22 cellular contexts compared by ENCODE assay signal in genomic region chr6:137664183-137664582, GRCh38.
"Had no signal": no experiment of that assay in that cellular context is flagged by ENCODE, and none has a peak within 500 bp of the region (broad histone marks: within the 10 kb centered on the region; RNA-seq: fewer than 3 reads in every experiment).

No MANE protein-coding gene starts in this region.

- H3K4me3 ChIP-seq: MG63, SJSA1, SK-N-MC had no signal

- H3K27me3 ChIP-seq: MG63, SJSA1 had no signal

- DNase-seq: IMR-90, Karpas-422, KG1, MG63, NCI-H1092, NCI-H1105 treated with DMSO at 0.1 percent for 48 hours, NCI-H1417 treated with DMSO at 0.1 percent for 48 hours, NCI-H146, NCI-H1694 treated with DMSO at 0.1 percent for 48 hours, NCI-H1930, NCI-H2081, NCI-H2107, NCI-H2227 treated with DMSO at 0.1 percent for 48 hours, NCI-H524, NCI-H69, NCI-H774, Right ventricle myocardium superior, RPMI8226, SIG-M5 had no signal

- H3K36me3 ChIP-seq: MG63, SJSA1 had no signal

- H3K27ac ChIP-seq: SJSA1, SK-N-MC had no signal

- ATAC-seq: HepG2 had no signal

- H3K9me3 ChIP-seq: MG63, SJSA1 had no signal
